In genomic region chr12:123471374-123472068, GRCh38 we compare ENCODE assay signal across 11 cellular contexts. TPM values are rescaled to one million over a fixed set of nuclear protein-coding genes. Genes with fewer than 3 reads are reported as not detected.
DNase-seq lines count a peak whose midpoint lies in the region; ATAC-seq and TF ChIP-seq lines count a peak whose summit lies in the region.
"Had no signal": no experiment of that assay in that cellular context is flagged by ENCODE, and none has a peak within 500 bp of the region (broad histone marks: within the 10 kb centered on the region; RNA-seq: fewer than 3 reads in every experiment).

No MANE protein-coding gene starts in this region.

- CTCF ChIA-PET in CD8-positive, alpha-beta memory T cell (lab: Charles Lee): no interaction called here

- peaks cover 3% of the 10 kb centered on the region for H3K27me3 Mint-ChIP-seq in nephron progenitor cell (ENCODE audit: low read depth, poor library complexity)
- H3K27me3 Mint-ChIP-seq in stimulated activated naive B cell treated with anti-CD40 and anti-IgM and Interleukin-4, amounts not matched to agents 10 μg/mL and 1 μg/mL and 100 μg/mL, for 72 hours: no peaks in the 10 kb centered on the region
- no peaks in the 10 kb centered on the region for H3K27me3 Mint-ChIP-seq in CD8-positive, alpha-beta memory T cell

- peaks cover 33% of the 10 kb centered on the region for H3K4me1 Mint-ChIP-seq in nephron progenitor cell
- peaks cover 18 to 27% of the 10 kb centered on the region in 2 donors for H3K4me1 Mint-ChIP-seq in stimulated activated naive B cell treated with anti-CD40 and anti-IgM and Interleukin-4, amounts not matched to agents 10 μg/mL and 1 μg/mL and 100 μg/mL, for 72 hours
- peaks cover 12 to 21% (median 18%) of the 10 kb centered on the region in 3 donors for H3K4me1 Mint-ChIP-seq in CD8-positive, alpha-beta memory T cell

- peak overlapping the region; percentile 66 for H3K27ac Mint-ChIP-seq in nephron progenitor cell
- H3K27ac Mint-ChIP-seq in stimulated activated naive B cell treated with anti-CD40 and anti-IgM and Interleukin-4, amounts not matched to agents 10 μg/mL and 1 μg/mL and 100 μg/mL, for 72 hours: no peak overlapping the region
- H3K27ac Mint-ChIP-seq in CD8-positive, alpha-beta memory T cell: no peak overlapping the region

- H3K36me3 Mint-ChIP-seq in nephron progenitor cell (ENCODE audit: low read depth): peaks cover 55% of the 10 kb centered on the region
- peaks cover 17 to 31% of the 10 kb centered on the region in 2 donors for H3K36me3 Mint-ChIP-seq in stimulated activated naive B cell treated with anti-CD40 and anti-IgM and Interleukin-4, amounts not matched to agents 10 μg/mL and 1 μg/mL and 100 μg/mL, for 72 hours
- peaks cover 0 to 49% (median 9%) of the 10 kb centered on the region in 3 donors for H3K36me3 Mint-ChIP-seq in CD8-positive, alpha-beta memory T cell

- POLR2A ChIA-PET in CD8-positive, alpha-beta memory T cell (lab: Charles Lee): interaction anchor here (1.0 kb wide), 1 partner anchor 13 kb away, joined by 4 read pairs; the partner anchor contains the start of gene SNRNP35

- H3K4me3 ChIP-seq in AG10803 (ENCODE audit: low read length) (no peak overlapping the region), MG63 (no peak overlapping the region)
- no peak overlapping the region for H3K4me3 ChIP-seq in CD8-positive, alpha-beta memory T cell (ENCODE audit: low read length)

- no peak for ATAC-seq in stimulated activated naive B cell treated with anti-CD40 and anti-IgM and Interleukin-4, amounts not matched to agents 10 μg/mL and 1 μg/mL and 100 μg/mL, for 72 hours (replicated peaks)

- peaks cover 17% of the 10 kb centered on the region for H3K4me1 ChIP-seq in CD8-positive, alpha-beta memory T cell (ENCODE audit: insufficient read depth, low read length)

- DNase-seq in AG10803 (ENCODE audit: low read depth) (peak; percentile 87), MG63 (peak; percentile 52), fibroblast of peridontal ligament (ENCODE audit: extremely low read depth) (peak; percentile 66), nephron progenitor cell (no peak), NCI-H1092 treated with DMSO at 0.1 percent for 48 hours (lab: John Stamatoyannopoulos, UW) (no peak)
- DNase-seq in stimulated activated naive B cell treated with anti-CD40 and anti-IgM and Interleukin-4, amounts not matched to agents 10 μg/mL and 1 μg/mL and 100 μg/mL, for 72 hours: no peak
- DNase-seq in CD8-positive, alpha-beta memory T cell: no peak
- DNase-seq in activated CD8-positive, alpha-beta memory T cell treated with anti-CD3 and anti-CD28 coated beads, Interleukin-2, amount 50 U/mL, for 48 hours: no peak
- DNase-seq: mesendoderm, NCI-H1048 had no signal

- no peaks in the 10 kb centered on the region for H3K27me3 ChIP-seq in MG63
- H3K27me3 ChIP-seq in CD8-positive, alpha-beta memory T cell (ENCODE audit: insufficient read depth, low read length, poor library complexity, severe bottlenecking): no peaks in the 10 kb centered on the region

- H3K36me3 ChIP-seq in MG63: peaks cover 32% of the 10 kb centered on the region
- H3K36me3 ChIP-seq in CD8-positive, alpha-beta memory T cell (ENCODE audit: insufficient read depth, low read length): peaks cover 10% of the 10 kb centered on the region

- H3K9me3 ChIP-seq in MG63: no peaks in the 10 kb centered on the region
- H3K9me3 ChIP-seq in CD8-positive, alpha-beta memory T cell (ENCODE audit: low read length): no peaks in the 10 kb centered on the region

- H3K9me3 Mint-ChIP-seq in nephron progenitor cell: no peaks in the 10 kb centered on the region
- H3K9me3 Mint-ChIP-seq in stimulated activated naive B cell treated with anti-CD40 and anti-IgM and Interleukin-4, amounts not matched to agents 10 μg/mL and 1 μg/mL and 100 μg/mL, for 72 hours: no peaks in the 10 kb centered on the region
- no peaks in the 10 kb centered on the region for H3K9me3 Mint-ChIP-seq in CD8-positive, alpha-beta memory T cell

- H3K4me3 Mint-ChIP-seq in nephron progenitor cell: no peak overlapping the region
- H3K4me3 Mint-ChIP-seq in stimulated activated naive B cell treated with anti-CD40 and anti-IgM and Interleukin-4, amounts not matched to agents 10 μg/mL and 1 μg/mL and 100 μg/mL, for 72 hours: no peak overlapping the region
- H3K4me3 Mint-ChIP-seq in CD8-positive, alpha-beta memory T cell: no peak overlapping the region

- no peak overlapping the region for H3K27ac ChIP-seq in CD8-positive, alpha-beta memory T cell (ENCODE audit: low read depth, low read length)
- H3K27ac ChIP-seq: HL-60 had no signal

- TF ChIP-seq CTCF in AG10803 (conservative IDR thresholded peaks at IDR 0.05; ENCODE audit: low read length): no peak
- no peak for TF ChIP-seq CTCF in nephron progenitor cell (IDR thresholded peaks at IDR 0.05)

RNA-seq across cellular contexts. Expression of gene SNRNP35, which starts 13.6 kb away (rescaled TPM):
- 2.8 and 16.4 TPM in 2 replicates for total RNA-seq in MG63 (2014; rRNA removed; shearing (Covaris generic); ENCODE audit: low replicate concordance)
- 10 to 100 TPM; 21.9 to 23.8 TPM for total RNA-seq in CD8-positive, alpha-beta memory T cell
- polyA plus RNA-seq in CD8-positive, alpha-beta memory T cell: 26.5 TPM

RNA-seq across cellular contexts. Expression of gene RILPL2, which starts 35.0 kb away (rescaled TPM):
- total RNA-seq in MG63 (2014; rRNA removed; shearing (Covaris generic); ENCODE audit: low replicate concordance): 1.9 and 3.5 TPM in 2 replicates
- total RNA-seq in CD8-positive, alpha-beta memory T cell: 10 to 100 TPM; 26.9 to 27.6 TPM
- 8.4 TPM for polyA plus RNA-seq in CD8-positive, alpha-beta memory T cell

Comparison
In these comparisons a context has a peak if more than half of its experiments do, and no peak if none do; other contexts are left out.
1. DNase-seq: peak in AG10803 (single experiment), MG63 (single experiment) and fibroblast of peridontal ligament (single experiment); none in nephron progenitor cell (single experiment), stimulated activated naive B cell treated with anti-CD40 and anti-IgM and Interleukin-4, amounts not matched to agents 10 μg/mL and 1 μg/mL and 100 μg/mL, for 72 hours (single experiment), NCI-H1092 treated with DMSO at 0.1 percent for 48 hours (single experiment), CD8-positive, alpha-beta memory T cell (0 of 5) and activated CD8-positive, alpha-beta memory T cell treated with anti-CD3 and anti-CD28 coated beads, Interleukin-2, amount 50 U/mL, for 48 hours (single experiment).